In genomic region chr19:5695649-5696195, GRCh38 we compare ENCODE assay signal across 28 cellular contexts. TPM values are rescaled to one million over a fixed set of nuclear protein-coding genes. Genes with fewer than 3 reads are reported as not detected.
A peak's percentile ranks its signal among the peaks of the same experiment; 100 is the strongest.
DNase-seq lines count a peak whose midpoint lies in the region; ATAC-seq, FAIRE-seq and TF ChIP-seq lines count a peak whose summit lies in the region.
"Had no signal": no experiment of that assay in that cellular context is flagged by ENCODE, and none has a peak within 500 bp of the region (broad histone marks: within the 10 kb centered on the region; RNA-seq: fewer than 3 reads in every experiment).

No MANE protein-coding gene starts in this region.

- H3K4me2 ChIP-seq in HepG2 (ENCODE audit: low read depth, low read length), result no peak overlapping the region

- peaks cover 36% of the 10 kb centered on the region for H4K20me1 ChIP-seq in HepG2 (ENCODE audit: insufficient read depth, low read length)

- H3K9me3 ChIP-seq in T-helper 17 cell (ENCODE audit: control insufficient read depth, low read length, poor library complexity, severe bottlenecking), result no peaks in the 10 kb centered on the region
- no peaks in the 10 kb centered on the region for H3K9me3 ChIP-seq in HepG2 (ENCODE audit: low read length)
- H3K9me3 ChIP-seq: body of pancreas, transverse colon had no signal

- no peaks in the 10 kb centered on the region for H3K9me3 Mint-ChIP-seq in natural killer cell treated with Interleukin-12 subunit alpha and Interleukin-12 subunit beta and Interleukin-15 and Interleukin-18, amount 100 ng/mL, for 72 hours
- H3K9me3 Mint-ChIP-seq: activated CD4-positive, alpha-beta memory T cell treated with anti-CD3 and anti-CD28 coated beads for 36 hours; activated naive CD8-positive, alpha-beta T cell treated with anti-CD3 and anti-CD28 coated beads, Interleukin-2, amount 10 ng/mL, durations not matched to agents 7 days and 5 days; CD8-positive, alpha-beta memory T cell; stimulated activated naive CD8-positive, alpha-beta T cell treated with anti-CD3 and anti-CD28 coated beads, Interleukin-15, amount 100 ng/mL, for 72 hours had no signal

- no peak overlapping the region for H2AFZ ChIP-seq in HepG2 (ENCODE audit: low read length)

- peaks cover 19% of the 10 kb centered on the region for H3K4me1 Mint-ChIP-seq in T-helper 17 cell
- peaks cover 3 to 23% of the 10 kb centered on the region in 2 donors for H3K4me1 Mint-ChIP-seq in natural killer cell treated with Interleukin-12 subunit alpha and Interleukin-12 subunit beta and Interleukin-15 and Interleukin-18, amount 100 ng/mL, for 72 hours (ENCODE audit: low read depth in 2 of 2)

- CTCF ChIA-PET in HepG2 (lab: Yijun Ruan, JAX; ENCODE audit: low intra/inter-chr PET ratio, low total read pairs), result no interaction called here

- no peak overlapping the region for H3K27ac ChIP-seq in HepG2 (ENCODE audit: extremely low read length, insufficient read depth, low read length)
- H3K27ac ChIP-seq: body of pancreas, transverse colon, VCaP had no signal

- FAIRE-seq in HepG2 (lab: Jason Lieb, UNC), result no peak

- TF ChIP-seq EP300 in HepG2 (IDR thresholded peaks at IDR 0.05; ENCODE audit: low read depth in 2 of 2, low read length in 2 of 2) (no peak), HepG2 (CRISPR knock-in tag; IDR thresholded peaks at IDR 0.05; ENCODE audit: borderline replicate concordance) (no peak)

- H3K27me3 Mint-ChIP-seq in T-helper 17 cell, result no peaks in the 10 kb centered on the region
- H3K27me3 Mint-ChIP-seq in natural killer cell treated with Interleukin-12 subunit alpha and Interleukin-12 subunit beta and Interleukin-15 and Interleukin-18, amount 100 ng/mL, for 72 hours, result no peaks in the 10 kb centered on the region
- H3K27me3 Mint-ChIP-seq: activated CD4-positive, alpha-beta memory T cell treated with anti-CD3 and anti-CD28 coated beads for 36 hours; activated naive CD8-positive, alpha-beta T cell treated with anti-CD3 and anti-CD28 coated beads, Interleukin-2, amount 10 ng/mL, durations not matched to agents 7 days and 5 days; CD8-positive, alpha-beta memory T cell; naive thymus-derived CD4-positive, alpha-beta T cell; stimulated activated naive CD8-positive, alpha-beta T cell treated with anti-CD3 and anti-CD28 coated beads, Interleukin-15, amount 100 ng/mL, for 72 hours had no signal

- no peaks in the 10 kb centered on the region for H3K36me3 Mint-ChIP-seq in T-helper 17 cell (ENCODE audit: low read depth)
- peaks cover 3% of the 10 kb centered on the region for H3K36me3 Mint-ChIP-seq in natural killer cell treated with Interleukin-12 subunit alpha and Interleukin-12 subunit beta and Interleukin-15 and Interleukin-18, amount 100 ng/mL, for 72 hours

- BruUV-seq in HepG2 (replicated peaks; lab: Mats Ljungman, UMichigan), result no TSS peak

- no peaks in the 10 kb centered on the region; a peak in 1 of 5 replicates for H3K27me3 ChIP-seq in HepG2 (ENCODE audit: control insufficient read depth in 1 of 2, insufficient read depth in 2 of 2, low read length in 2 of 2)
- H3K27me3 ChIP-seq: body of pancreas, transverse colon had no signal

- peaks cover 29% of the 10 kb centered on the region for H3K79me2 ChIP-seq in HepG2 (ENCODE audit: insufficient read depth, low read length)

- H3K4me3 ChIP-seq in HepG2 (replicated peaks in 1 of 3; ENCODE audit: insufficient read depth in 1 of 3, low read depth in 2 of 3, low read length in 3 of 3), result no peak overlapping the region
- H3K4me3 ChIP-seq: body of pancreas, transverse colon had no signal

- H3K27ac Mint-ChIP-seq in T-helper 17 cell, result peak overlapping the region; percentile 61
- H3K27ac Mint-ChIP-seq in natural killer cell treated with Interleukin-12 subunit alpha and Interleukin-12 subunit beta and Interleukin-15 and Interleukin-18, amount 100 ng/mL, for 72 hours, result no peak overlapping the region
- H3K27ac Mint-ChIP-seq: activated CD4-positive, alpha-beta memory T cell treated with anti-CD3 and anti-CD28 coated beads for 36 hours had no signal

- intact Hi-C loops in HepG2 (cut with micrococcal nuclease; ENCODE audit: unreplicated experiment), result no loop called here

- H3K4me1 ChIP-seq in HepG2 (ENCODE audit: insufficient read depth, low read length), result peaks cover 14% of the 10 kb centered on the region; the same call in 1 of the 2 replicates

- H3K9ac ChIP-seq in HepG2 (ENCODE audit: insufficient read depth, low read depth, low read length), result no peak overlapping the region

- POLR2A ChIA-PET in HepG2 (lab: Yijun Ruan, JAX), result interaction anchor here (1.2 to 1.4 kb wide), 2 partner anchors 23 to 25 kb away, joined by 4 to 9 read pairs; partner anchors contain the start of genes CATSPERD and LONP1

- peak; percentile 13 for TF ChIP-seq POLR2A in GM19193 (IDR thresholded peaks at IDR 0.05; ENCODE audit: extremely low read depth, insufficient read depth, insufficient read length)
- peak in 1 of 2 experiments; percentile 23; a peak in 1 of 4 replicates for TF ChIP-seq POLR2A in HepG2 (IDR thresholded peaks at IDR 0.05; ENCODE audit: insufficient read depth in 1 of 2, low read depth in 2 of 2, low read length in 2 of 2)

- ATAC-seq in T-helper 17 cell (no peak), HepG2 (no peak)
- no peak for ATAC-seq in natural killer cell treated with Interleukin-12 subunit alpha and Interleukin-12 subunit beta and Interleukin-15 and Interleukin-18, amount 100 ng/mL, for 72 hours
- ATAC-seq: body of pancreas; HCT116; naive thymus-derived CD4-positive, alpha-beta T cell; stimulated activated naive CD8-positive, alpha-beta T cell treated with anti-CD3 and anti-CD28 coated beads, Interleukin-15, amount 100 ng/mL, for 72 hours had no signal

- 94% methylated on average over 9 of the region's 28 CpGs for WGBS in HepG2 (ENCODE audit: low lambda C conversion rate)

- no peak for TF ChIP-seq RAD21 in HepG2 (CRISPR knock-in tag; IDR thresholded peaks at IDR 0.05)

- H3K36me3 ChIP-seq in HepG2 (replicated peaks in 1 of 2; ENCODE audit: control insufficient read depth in 1 of 2, insufficient read depth in 2 of 2, low read length in 2 of 2), result peaks cover 36 to 79% of the 10 kb centered on the region in 2 experiments

- in situ Hi-C loops in HepG2 (cut with HindIII; ENCODE audit: extremely low pct_ligation_motif_present, low pct_unique_long_range_greater_than_20kb), result no loop called here

- no peak for TF ChIP-seq CTCF in HepG2 (CRISPR knock-in tag; IDR thresholded peaks at IDR 0.05)

- no peak overlapping the region for H3K4me3 Mint-ChIP-seq in T-helper 17 cell
- H3K4me3 Mint-ChIP-seq in natural killer cell treated with Interleukin-12 subunit alpha and Interleukin-12 subunit beta and Interleukin-15 and Interleukin-18, amount 100 ng/mL, for 72 hours, result no peak overlapping the region
- H3K4me3 Mint-ChIP-seq: activated CD4-positive, alpha-beta memory T cell treated with anti-CD3 and anti-CD28 coated beads for 36 hours; activated naive CD8-positive, alpha-beta T cell treated with anti-CD3 and anti-CD28 coated beads, Interleukin-2, amount 10 ng/mL, durations not matched to agents 7 days and 5 days; CD8-positive, alpha-beta memory T cell; naive thymus-derived CD4-positive, alpha-beta T cell had no signal

- DNase-seq in DMS 273 (lab: John Stamatoyannopoulos, UW; ENCODE audit: unreplicated experiment) (peak; percentile 86), T-helper 17 cell (no peak), HepG2 (ENCODE audit: low spot score) (no peak), D341Med (ENCODE audit: low spot score) (no peak), activated gamma-delta T cell treated with Interleukin-2 at 50 U/mL for 16 hours (no peak)
- DNase-seq in activated CD4-positive, CD25-positive, alpha-beta regulatory T cell (lab: John Stamatoyannopoulos, UW), result no peak
- no peak for DNase-seq in natural killer cell treated with Interleukin-12 subunit alpha and Interleukin-12 subunit beta and Interleukin-15 and Interleukin-18, amount 100 ng/mL, for 72 hours (ENCODE audit: low spot score)
- DNase-seq: activated CD4-positive, alpha-beta memory T cell treated with anti-CD3 and anti-CD28 coated beads for 36 hours; activated naive CD8-positive, alpha-beta T cell treated with anti-CD3 and anti-CD28 coated beads, Interleukin-2, amount 10 ng/mL, durations not matched to agents 7 days and 5 days; activated T-cell treated with anti-CD3 and anti-CD28 coated beads, Interleukin-2, amount 50 U/mL, for 1 hour; CD8-positive, alpha-beta memory T cell; EL; hypothalamus; KBM-7; mammary epithelial cell; naive thymus-derived CD4-positive, alpha-beta T cell; NCI-H1092; NCI-H524 treated with DMSO at 0.1 percent for 48 hours; Right ventricle myocardium superior; stimulated activated CD4-positive, alpha-beta T cell treated with anti-CD3 and anti-CD28 coated beads, Interleukin-1b, Interleukin-23, amount 100 ng/mL, for 48 hours; stimulated activated naive CD8-positive, alpha-beta T cell treated with anti-CD3 and anti-CD28 coated beads, Interleukin-15, amount 100 ng/mL, for 72 hours; T-helper 1 cell; transverse colon had no signal

RNA-seq across cellular contexts. Expression of gene RPL36, which starts 5.6 kb away (rescaled TPM):
- total RNA-seq in T-helper 17 cell (1,000 to 10,000 TPM in 1 of 2 donors, 100 to 1,000 TPM in 1; 811 to 1,376 TPM), HepG2 (2016; rRNA removed; fragmentation: Illumina TruSeq; extraction: Trizol) (706 and 763 TPM in 2 replicates)
- total RNA-seq in HepG2 (2016; cell fraction: cytosol; rRNA removed; fragmentation: Illumina TruSeq; extraction: Trizol; ENCODE audit: low read depth), result 1,266 and 1,322 TPM in 2 replicates
- 739 and 797 TPM in 2 replicates for total RNA-seq in HepG2 (2016; cell fraction: insoluble cytoplasmic fraction; rRNA removed; fragmentation: Illumina TruSeq; extraction: Trizol)
- 1,622 and 1,758 TPM in 2 replicates for total RNA-seq in HepG2 (2016; cell fraction: membrane; rRNA removed; fragmentation: Illumina TruSeq; extraction: Trizol)
- total RNA-seq in HepG2 (2016; cell fraction: nucleus; rRNA removed; fragmentation: Illumina TruSeq; extraction: Trizol), result 259 and 275 TPM in 2 replicates
- 740 and 962 TPM in 2 replicates for polyA plus RNA-seq in HepG2 (2011; rRNA removed)
- 548 and 718 TPM in 2 replicates for polyA plus RNA-seq in HepG2 (2011; cell fraction: cytosol; rRNA removed)
- polyA plus RNA-seq in HepG2 (2011; cell fraction: nucleus; rRNA removed), result 184 and 190 TPM in 2 replicates
- 1,022 and 1,044 TPM in 2 replicates for polyA plus RNA-seq in HepG2 (2012)
- polyA plus RNA-seq in HepG2 (2016; cell fraction: cytosol; fragmentation: Illumina TruSeq; extraction: Trizol; ENCODE audit: low read depth), result 1,678 and 1,761 TPM in 2 replicates
- polyA plus RNA-seq in HepG2 (2016; cell fraction: insoluble cytoplasmic fraction; fragmentation: Illumina TruSeq; extraction: Trizol; ENCODE audit: low read depth), result 756 and 780 TPM in 2 replicates
- 1,750 and 1,946 TPM in 2 replicates for polyA plus RNA-seq in HepG2 (2016; cell fraction: membrane; fragmentation: Illumina TruSeq; extraction: Trizol; ENCODE audit: low read depth)
- 539 and 605 TPM in 2 replicates for polyA plus RNA-seq in HepG2 (2016; cell fraction: nucleus; fragmentation: Illumina TruSeq; extraction: Trizol; ENCODE audit: insufficient read depth, low read depth)
- polyA minus RNA-seq in HepG2 (2011; rRNA and poly(A)+ RNA removed; ENCODE audit: low replicate concordance), result 163 and 316 TPM in 2 replicates
- polyA minus RNA-seq in HepG2 (2011; cell fraction: cytosol; rRNA and poly(A)+ RNA removed), result 334 and 359 TPM in 2 replicates
- 64.5 and 86.4 TPM in 2 replicates for polyA minus RNA-seq in HepG2 (2011; cell fraction: nucleus; rRNA and poly(A)+ RNA removed)
- 100 to 1,000 TPM; 645 to 764 TPM for total RNA-seq in natural killer cell treated with Interleukin-12 subunit alpha and Interleukin-12 subunit beta and Interleukin-15 and Interleukin-18, amount 100 ng/mL, for 72 hours

RNA-seq across cellular contexts. Expression of gene HSD11B1L, which starts 14.9 kb away (rescaled TPM):
- total RNA-seq in T-helper 17 cell (1 to 10 TPM; 1.4 to 3.1 TPM), HepG2 (2016; rRNA removed; fragmentation: Illumina TruSeq; extraction: Trizol) (2.8 TPM in 2 replicates)
- 2.6 and 3.3 TPM in 2 replicates for total RNA-seq in HepG2 (2016; cell fraction: cytosol; rRNA removed; fragmentation: Illumina TruSeq; extraction: Trizol; ENCODE audit: low read depth)
- 1.6 and 2.1 TPM in 2 replicates for total RNA-seq in HepG2 (2016; cell fraction: insoluble cytoplasmic fraction; rRNA removed; fragmentation: Illumina TruSeq; extraction: Trizol)
- 3.9 and 5.5 TPM in 2 replicates for total RNA-seq in HepG2 (2016; cell fraction: membrane; rRNA removed; fragmentation: Illumina TruSeq; extraction: Trizol)
- total RNA-seq in HepG2 (2016; cell fraction: nucleus; rRNA removed; fragmentation: Illumina TruSeq; extraction: Trizol), result 0.81 and 0.94 TPM in 2 replicates
- polyA plus RNA-seq in HepG2 (2011; rRNA removed), result 3.9 and 4.6 TPM in 2 replicates
- polyA plus RNA-seq in HepG2 (2011; cell fraction: cytosol; rRNA removed), result 4.2 and 6.2 TPM in 2 replicates
- polyA plus RNA-seq in HepG2 (2011; cell fraction: nucleus; rRNA removed), result 6.3 and 7.3 TPM in 2 replicates
- polyA plus RNA-seq in HepG2 (2012), result 1.9 and 3.0 TPM in 2 replicates
- 3.6 and 4.2 TPM in 2 replicates for polyA plus RNA-seq in HepG2 (2016; cell fraction: cytosol; fragmentation: Illumina TruSeq; extraction: Trizol; ENCODE audit: low read depth)
- polyA plus RNA-seq in HepG2 (2016; cell fraction: insoluble cytoplasmic fraction; fragmentation: Illumina TruSeq; extraction: Trizol; ENCODE audit: low read depth), result 2.5 and 3.3 TPM in 2 replicates
- polyA plus RNA-seq in HepG2 (2016; cell fraction: membrane; fragmentation: Illumina TruSeq; extraction: Trizol; ENCODE audit: low read depth), result 3.3 and 3.5 TPM in 2 replicates
- polyA plus RNA-seq in HepG2 (2016; cell fraction: nucleus; fragmentation: Illumina TruSeq; extraction: Trizol; ENCODE audit: insufficient read depth, low read depth), result 3.3 and 3.4 TPM in 2 replicates
- 0.21 and 1.8 TPM in 2 replicates for polyA minus RNA-seq in HepG2 (2011; rRNA and poly(A)+ RNA removed; ENCODE audit: low replicate concordance)
- polyA minus RNA-seq in HepG2 (2011; cell fraction: cytosol; rRNA and poly(A)+ RNA removed), result 1.1 and 3.1 TPM in 2 replicates
- polyA minus RNA-seq in HepG2 (2011; cell fraction: nucleus; rRNA and poly(A)+ RNA removed), result 0.52 and 1.1 TPM in 2 replicates
- 1 to 10 TPM; 1.8 to 3.6 TPM for total RNA-seq in natural killer cell treated with Interleukin-12 subunit alpha and Interleukin-12 subunit beta and Interleukin-15 and Interleukin-18, amount 100 ng/mL, for 72 hours

RNA-seq across cellular contexts. Expression of gene MICOS13, which starts 15.4 kb away (rescaled TPM):
- total RNA-seq in T-helper 17 cell, result 10 to 100 TPM; 26.9 to 27.9 TPM
- 35.4 and 37.9 TPM in 2 replicates for total RNA-seq in HepG2 (2016; rRNA removed; fragmentation: Illumina TruSeq; extraction: Trizol)
- 20.7 and 21.7 TPM in 2 replicates for total RNA-seq in HepG2 (2016; cell fraction: cytosol; rRNA removed; fragmentation: Illumina TruSeq; extraction: Trizol; ENCODE audit: low read depth)
- total RNA-seq in HepG2 (2016; cell fraction: insoluble cytoplasmic fraction; rRNA removed; fragmentation: Illumina TruSeq; extraction: Trizol), result 38.9 and 39.8 TPM in 2 replicates
- total RNA-seq in HepG2 (2016; cell fraction: membrane; rRNA removed; fragmentation: Illumina TruSeq; extraction: Trizol), result 22.9 and 26.0 TPM in 2 replicates
- total RNA-seq in HepG2 (2016; cell fraction: nucleus; rRNA removed; fragmentation: Illumina TruSeq; extraction: Trizol), result 18.4 and 19.8 TPM in 2 replicates
- 28.8 and 40.0 TPM in 2 replicates for polyA plus RNA-seq in HepG2 (2011; rRNA removed)
- polyA plus RNA-seq in HepG2 (2011; cell fraction: cytosol; rRNA removed), result 16.8 and 30.9 TPM in 2 replicates
- polyA plus RNA-seq in HepG2 (2011; cell fraction: nucleus; rRNA removed), result 13.2 and 15.1 TPM in 2 replicates
- 13.1 and 19.3 TPM in 2 replicates for polyA plus RNA-seq in HepG2 (2012)
- polyA plus RNA-seq in HepG2 (2016; cell fraction: cytosol; fragmentation: Illumina TruSeq; extraction: Trizol; ENCODE audit: low read depth), result 20.6 and 24.5 TPM in 2 replicates
- polyA plus RNA-seq in HepG2 (2016; cell fraction: insoluble cytoplasmic fraction; fragmentation: Illumina TruSeq; extraction: Trizol; ENCODE audit: low read depth), result 37.7 and 43.8 TPM in 2 replicates
- 19.5 and 22.0 TPM in 2 replicates for polyA plus RNA-seq in HepG2 (2016; cell fraction: membrane; fragmentation: Illumina TruSeq; extraction: Trizol; ENCODE audit: low read depth)
- 32.1 and 41.0 TPM in 2 replicates for polyA plus RNA-seq in HepG2 (2016; cell fraction: nucleus; fragmentation: Illumina TruSeq; extraction: Trizol; ENCODE audit: insufficient read depth, low read depth)
- polyA minus RNA-seq in HepG2 (2011; rRNA and poly(A)+ RNA removed; ENCODE audit: low replicate concordance), result 14.6 and 22.6 TPM in 2 replicates
- polyA minus RNA-seq in HepG2 (2011; cell fraction: cytosol; rRNA and poly(A)+ RNA removed), result 6.3 and 9.1 TPM in 2 replicates
- 6.0 and 7.5 TPM in 2 replicates for polyA minus RNA-seq in HepG2 (2011; cell fraction: nucleus; rRNA and poly(A)+ RNA removed)
- total RNA-seq in natural killer cell treated with Interleukin-12 subunit alpha and Interleukin-12 subunit beta and Interleukin-15 and Interleukin-18, amount 100 ng/mL, for 72 hours, result 10 to 100 TPM; 40.7 to 41.4 TPM

RNA-seq across cellular contexts. Expression of gene LONP1, which starts 24.2 kb away (rescaled TPM):
- total RNA-seq in T-helper 17 cell (10 to 100 TPM; 61.0 to 65.2 TPM), HepG2 (2016; rRNA removed; fragmentation: Illumina TruSeq; extraction: Trizol) (50.4 and 76.8 TPM in 2 replicates)
- 12.1 and 15.6 TPM in 2 replicates for total RNA-seq in HepG2 (2016; cell fraction: cytosol; rRNA removed; fragmentation: Illumina TruSeq; extraction: Trizol; ENCODE audit: low read depth)
- 41.9 and 83.8 TPM in 2 replicates for total RNA-seq in HepG2 (2016; cell fraction: insoluble cytoplasmic fraction; rRNA removed; fragmentation: Illumina TruSeq; extraction: Trizol)
- 26.9 and 27.9 TPM in 2 replicates for total RNA-seq in HepG2 (2016; cell fraction: membrane; rRNA removed; fragmentation: Illumina TruSeq; extraction: Trizol)
- total RNA-seq in HepG2 (2016; cell fraction: nucleus; rRNA removed; fragmentation: Illumina TruSeq; extraction: Trizol), result 53.2 and 60.3 TPM in 2 replicates
- polyA plus RNA-seq in HepG2 (2011; rRNA removed), result 59.5 and 69.0 TPM in 2 replicates
- polyA plus RNA-seq in HepG2 (2011; cell fraction: cytosol; rRNA removed), result 54.0 and 91.2 TPM in 2 replicates
- polyA plus RNA-seq in HepG2 (2011; cell fraction: nucleus; rRNA removed), result 270 and 346 TPM in 2 replicates
- 49.0 and 62.8 TPM in 2 replicates for polyA plus RNA-seq in HepG2 (2012)
- 7.4 and 9.2 TPM in 2 replicates for polyA plus RNA-seq in HepG2 (2016; cell fraction: cytosol; fragmentation: Illumina TruSeq; extraction: Trizol; ENCODE audit: low read depth)
- polyA plus RNA-seq in HepG2 (2016; cell fraction: insoluble cytoplasmic fraction; fragmentation: Illumina TruSeq; extraction: Trizol; ENCODE audit: low read depth), result 49.9 and 60.1 TPM in 2 replicates
- 15.7 and 17.9 TPM in 2 replicates for polyA plus RNA-seq in HepG2 (2016; cell fraction: membrane; fragmentation: Illumina TruSeq; extraction: Trizol; ENCODE audit: low read depth)
- 120 and 130 TPM in 2 replicates for polyA plus RNA-seq in HepG2 (2016; cell fraction: nucleus; fragmentation: Illumina TruSeq; extraction: Trizol; ENCODE audit: insufficient read depth, low read depth)
- polyA minus RNA-seq in HepG2 (2011; rRNA and poly(A)+ RNA removed; ENCODE audit: low replicate concordance), result 65.4 and 106 TPM in 2 replicates
- polyA minus RNA-seq in HepG2 (2011; cell fraction: cytosol; rRNA and poly(A)+ RNA removed), result 42.1 and 48.3 TPM in 2 replicates
- 44.8 and 51.0 TPM in 2 replicates for polyA minus RNA-seq in HepG2 (2011; cell fraction: nucleus; rRNA and poly(A)+ RNA removed)
- 100 to 1,000 TPM; 151 to 267 TPM for total RNA-seq in natural killer cell treated with Interleukin-12 subunit alpha and Interleukin-12 subunit beta and Interleukin-15 and Interleukin-18, amount 100 ng/mL, for 72 hours

RNA-seq across cellular contexts. Expression of gene CATSPERD, which starts 24.7 kb away (rescaled TPM):
- total RNA-seq in T-helper 17 cell, result not detected
- total RNA-seq in HepG2 (2016; rRNA removed; fragmentation: Illumina TruSeq; extraction: Trizol), result not detected in 2 replicates
- total RNA-seq in HepG2 (2016; cell fraction: cytosol; rRNA removed; fragmentation: Illumina TruSeq; extraction: Trizol; ENCODE audit: low read depth), result not detected in 2 replicates
- not detected in 2 replicates for total RNA-seq in HepG2 (2016; cell fraction: insoluble cytoplasmic fraction; rRNA removed; fragmentation: Illumina TruSeq; extraction: Trizol)
- 0.09 TPM in 1 of 2 replicates, not detected in the other for total RNA-seq in HepG2 (2016; cell fraction: membrane; rRNA removed; fragmentation: Illumina TruSeq; extraction: Trizol)
- total RNA-seq in HepG2 (2016; cell fraction: nucleus; rRNA removed; fragmentation: Illumina TruSeq; extraction: Trizol), result not detected in 2 replicates
- polyA plus RNA-seq in HepG2 (2011; rRNA removed), result 0.04 TPM in 1 of 2 replicates, not detected in the other
- 0.04 TPM in 1 of 2 replicates, not detected in the other for polyA plus RNA-seq in HepG2 (2011; cell fraction: cytosol; rRNA removed)
- 0.09 TPM in 1 of 2 replicates, not detected in the other for polyA plus RNA-seq in HepG2 (2011; cell fraction: nucleus; rRNA removed)
- polyA plus RNA-seq in HepG2 (2012), result not detected in 2 replicates
- not detected in 2 replicates for polyA plus RNA-seq in HepG2 (2016; cell fraction: cytosol; fragmentation: Illumina TruSeq; extraction: Trizol; ENCODE audit: low read depth)
- polyA plus RNA-seq in HepG2 (2016; cell fraction: insoluble cytoplasmic fraction; fragmentation: Illumina TruSeq; extraction: Trizol; ENCODE audit: low read depth), result not detected in 2 replicates
- polyA plus RNA-seq in HepG2 (2016; cell fraction: membrane; fragmentation: Illumina TruSeq; extraction: Trizol; ENCODE audit: low read depth), result not detected in 2 replicates
- polyA plus RNA-seq in HepG2 (2016; cell fraction: nucleus; fragmentation: Illumina TruSeq; extraction: Trizol; ENCODE audit: insufficient read depth, low read depth), result not detected in 2 replicates
- polyA minus RNA-seq in HepG2 (2011; rRNA and poly(A)+ RNA removed; ENCODE audit: low replicate concordance), result 0.09 TPM in 1 of 2 replicates, not detected in the other
- not detected in 2 replicates for polyA minus RNA-seq in HepG2 (2011; cell fraction: cytosol; rRNA and poly(A)+ RNA removed)
- polyA minus RNA-seq in HepG2 (2011; cell fraction: nucleus; rRNA and poly(A)+ RNA removed), result not detected in 2 replicates
- not detected for total RNA-seq in natural killer cell treated with Interleukin-12 subunit alpha and Interleukin-12 subunit beta and Interleukin-15 and Interleukin-18, amount 100 ng/mL, for 72 hours
- total RNA-seq: activated CD4-positive, alpha-beta memory T cell treated with anti-CD3 and anti-CD28 coated beads for 36 hours; activated naive CD8-positive, alpha-beta T cell treated with anti-CD3 and anti-CD28 coated beads, Interleukin-2, amount 10 ng/mL, durations not matched to agents 7 days and 5 days; body of pancreas; CD8-positive, alpha-beta memory T cell; kidney epithelial cell; mammary epithelial cell; Right ventricle myocardium superior; transverse colon had no signal
- polyA plus RNA-seq: CD8-positive, alpha-beta memory T cell; mammary epithelial cell; naive thymus-derived CD4-positive, alpha-beta T cell had no signal
